Comparison of ENCODE assay signal across 4 cellular contexts in the genomic region with DNA sequence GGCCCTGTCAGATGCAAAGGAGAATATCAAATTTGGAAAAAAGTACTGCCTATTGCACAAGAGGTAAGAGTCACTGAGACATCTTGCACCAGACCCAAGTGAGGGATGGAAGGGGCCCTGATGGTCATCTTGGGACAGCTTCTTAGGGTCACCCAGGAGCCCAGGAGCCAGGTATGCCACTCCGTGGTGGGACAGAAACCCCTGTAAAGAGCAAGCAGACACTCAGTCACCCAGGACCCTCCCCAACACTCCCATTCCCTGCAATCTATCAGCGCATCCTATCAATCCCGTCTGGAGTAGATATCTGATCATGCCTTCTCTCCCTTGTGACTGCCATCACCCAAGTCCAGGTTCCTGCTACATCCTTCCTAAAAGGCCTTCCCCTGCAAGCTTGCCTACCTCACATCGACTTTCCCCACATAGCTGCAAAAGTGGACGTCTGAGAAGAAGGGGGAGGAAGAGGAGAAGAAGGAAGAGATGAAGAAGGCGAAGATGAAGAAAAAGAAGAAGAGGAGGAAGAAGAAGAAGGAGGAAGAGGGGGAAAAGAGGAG. TPM values are rescaled to one million over a fixed set of nuclear protein-coding genes. Genes with fewer than 3 reads are reported as not detected.
"Had no signal": no experiment of that assay in that cellular context is flagged by ENCODE, and none has a peak within 500 bp of the region (broad histone marks: within the 10 kb centered on the region; RNA-seq: fewer than 3 reads in every experiment).

No MANE protein-coding gene starts in this region.

RNA-seq across cellular contexts. Expression of a gene that starts 30.7 kb away (rescaled TPM):
- total RNA-seq: LHCN-M2, M059J had no signal
- polyA plus RNA-seq: adrenal gland, IgD-negative memory B cell had no signal
